In the genomic region with DNA sequence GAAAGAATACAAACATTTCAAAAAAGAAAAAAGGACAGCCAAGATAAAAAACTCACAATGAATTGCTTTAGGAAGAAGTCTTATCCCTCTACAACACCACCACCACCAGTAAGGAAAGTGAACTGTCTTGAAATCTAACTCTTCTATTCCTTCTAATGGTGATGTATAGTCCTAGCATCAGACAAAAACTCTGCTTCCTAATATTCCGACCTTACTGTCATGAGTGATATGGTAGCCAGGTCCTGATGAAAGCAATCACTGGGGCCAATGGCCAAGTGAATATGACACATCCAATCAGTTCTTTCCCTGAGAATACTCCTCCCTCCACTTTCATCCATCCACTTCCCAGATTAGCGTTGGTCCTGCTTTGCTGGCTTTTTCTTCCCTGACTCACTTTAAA, we compare ENCODE assay signal across 15 cellular contexts. TPM values are rescaled to one million over a fixed set of nuclear protein-coding genes. Genes with fewer than 3 reads are reported as not detected.
A peak's percentile ranks its signal among the peaks of the same experiment; 100 is the strongest.
DNase-seq lines count a peak whose midpoint lies in the region; ATAC-seq and TF ChIP-seq lines count a peak whose summit lies in the region.
"Had no signal": no experiment of that assay in that cellular context is flagged by ENCODE, and none has a peak within 500 bp of the region (broad histone marks: within the 10 kb centered on the region; RNA-seq: fewer than 3 reads in every experiment).

No MANE protein-coding gene starts in this region.

- peaks cover 61% of the 10 kb centered on the region for H3K36me3 ChIP-seq in DND-41 (ENCODE audit: insufficient read depth, low read length)
- peaks cover 0 to 26% (median 8%) of the 10 kb centered on the region in 4 donors for H3K36me3 ChIP-seq in sigmoid colon

- no peak for DNase-seq in DND-41
- DNase-seq in activated T-helper 2 cell treated with anti-CD3 and anti-CD28 coated beads, Interferon-gamma antibody, Interleukin-2, Interleukin-4, amounts not matched to agents 10 μg/mL and 5 μg/mL and 100 μg/mL, durations not matched to agents 14 hours and 24 hours and 36 hours (ENCODE audit: low spot score) = no peak
- peak; percentile 27 for DNase-seq in fibroblast of villous mesenchyme (ENCODE audit: low read depth)
- no peak for DNase-seq in sigmoid colon
- DNase-seq in activated naive CD4-positive, alpha-beta T cell treated with anti-CD3 and anti-CD28 coated beads for 36 hours = no peak
- DNase-seq: activated CD4-positive, alpha-beta T cell treated with anti-CD3 and anti-CD28 coated beads for 1 hour; cortex of kidney; lower lobe of right lung; NCI-H774 had no signal

- no peak for TF ChIP-seq POLR2A in sigmoid colon (IDR thresholded peaks at IDR 0.05)

- H3K9me3 ChIP-seq in DND-41 (ENCODE audit: insufficient read depth, low read length, severe bottlenecking) = peaks cover 20% of the 10 kb centered on the region
- H3K9me3 ChIP-seq in sigmoid colon = no peaks in the 10 kb centered on the region
- H3K9me3 ChIP-seq: lower lobe of right lung had no signal

- no peaks in the 10 kb centered on the region for H4K20me1 ChIP-seq in DND-41 (ENCODE audit: insufficient read depth, low read length)

- H3K27ac Mint-ChIP-seq in activated T-helper 2 cell treated with anti-CD3 and anti-CD28 coated beads, Interferon-gamma antibody, Interleukin-2, Interleukin-4, amounts not matched to agents 10 μg/mL and 5 μg/mL and 100 μg/mL, durations not matched to agents 14 hours and 24 hours and 36 hours = peak overlapping the region; percentile 9
- H3K27ac Mint-ChIP-seq in activated naive CD4-positive, alpha-beta T cell treated with anti-CD3 and anti-CD28 coated beads for 36 hours = no peak overlapping the region
- H3K27ac Mint-ChIP-seq: activated T-helper 17 cell treated with anti-CD3 and anti-CD28 coated beads, Interleukin-2, amount 50 U/mL, for 72 hours; type B pancreatic cell had no signal

- H3K27ac ChIP-seq in DND-41 (ENCODE audit: low read length) (no peak overlapping the region), sigmoid colon (peak overlapping the region; percentile 78 to 96 (median 86))
- H3K27ac ChIP-seq: lower lobe of right lung had no signal

- H3K9ac ChIP-seq in DND-41 (ENCODE audit: low read depth, low read length) = no peak overlapping the region

- peaks cover 68% of the 10 kb centered on the region for H3K36me3 Mint-ChIP-seq in activated T-helper 2 cell treated with anti-CD3 and anti-CD28 coated beads, Interferon-gamma antibody, Interleukin-2, Interleukin-4, amounts not matched to agents 10 μg/mL and 5 μg/mL and 100 μg/mL, durations not matched to agents 14 hours and 24 hours and 36 hours (ENCODE audit: low read depth)
- peaks cover 54% of the 10 kb centered on the region for H3K36me3 Mint-ChIP-seq in activated naive CD4-positive, alpha-beta T cell treated with anti-CD3 and anti-CD28 coated beads for 36 hours (ENCODE audit: low read depth)

- H3K4me3 ChIP-seq in DND-41 (ENCODE audit: low read depth in 1 of 2, low read length in 2 of 2) (no peak overlapping the region), fibroblast of villous mesenchyme (ENCODE audit: low read depth, low read length) (no peak overlapping the region), sigmoid colon (no peak overlapping the region)
- H3K4me3 ChIP-seq: lower lobe of right lung, SK-N-MC had no signal

- no peaks in the 10 kb centered on the region for H3K27me3 Mint-ChIP-seq in activated T-helper 2 cell treated with anti-CD3 and anti-CD28 coated beads, Interferon-gamma antibody, Interleukin-2, Interleukin-4, amounts not matched to agents 10 μg/mL and 5 μg/mL and 100 μg/mL, durations not matched to agents 14 hours and 24 hours and 36 hours (ENCODE audit: low read depth)
- H3K27me3 Mint-ChIP-seq in activated naive CD4-positive, alpha-beta T cell treated with anti-CD3 and anti-CD28 coated beads for 36 hours (ENCODE audit: low read depth) = no peaks in the 10 kb centered on the region
- H3K27me3 Mint-ChIP-seq: activated T-helper 17 cell treated with anti-CD3 and anti-CD28 coated beads, Interleukin-2, amount 50 U/mL, for 72 hours; type B pancreatic cell had no signal

- TF ChIP-seq CTCF in DND-41 (IDR thresholded peaks at IDR 0.05; ENCODE audit: borderline replicate concordance, extremely low read depth, low read length, poor library complexity, severe bottlenecking) (peak; percentile 36), fibroblast of villous mesenchyme (IDR thresholded peaks at IDR 0.05; ENCODE audit: insufficient read depth, low read depth, low read length) (peak; percentile 14), sigmoid colon (IDR thresholded peaks at IDR 0.05) (no peak)

- CTCF ChIA-PET in activated naive CD4-positive, alpha-beta T cell treated with anti-CD3 and anti-CD28 coated beads for 36 hours (lab: Charles Lee) = no interaction called here

- ATAC-seq in DND-41 (ENCODE audit: insufficient read depth, low read depth) (no peak), HG03457 (IDR thresholded peaks at IDR 0.05; ENCODE audit: unreplicated experiment) (no peak), GM18870 (IDR thresholded peaks at IDR 0.05; ENCODE audit: unreplicated experiment) (no peak), HG02571 (IDR thresholded peaks at IDR 0.05; ENCODE audit: unreplicated experiment) (no peak)
- ATAC-seq: activated T-helper 17 cell treated with anti-CD3 and anti-CD28 coated beads, Interleukin-2, amount 50 U/mL, for 72 hours; lower lobe of right lung had no signal

- no peak for TF ChIP-seq EP300 in sigmoid colon (IDR thresholded peaks at IDR 0.05)

- H3K27me3 ChIP-seq in DND-41 (ENCODE audit: insufficient read depth, low read length, poor library complexity) (no peaks in the 10 kb centered on the region), sigmoid colon (no peaks in the 10 kb centered on the region)

- intact Hi-C loops in activated T-helper 2 cell treated with anti-CD3 and anti-CD28 coated beads, Interferon-gamma antibody, Interleukin-2, Interleukin-4, amounts not matched to agents 10 μg/mL and 5 μg/mL and 100 μg/mL, durations not matched to agents 14 hours and 24 hours and 36 hours (cut with micrococcal nuclease) = no loop called here
- intact Hi-C loops in sigmoid colon (cut with DNase I) = no loop called here
- intact Hi-C loops in activated naive CD4-positive, alpha-beta T cell treated with anti-CD3 and anti-CD28 coated beads for 36 hours (cut with micrococcal nuclease) = loop anchor here (10.0 kb wide), 1 partner anchor 246 kb away; no protein-coding TSS in a partner anchor

- no peak overlapping the region for H3K4me3 Mint-ChIP-seq in activated T-helper 2 cell treated with anti-CD3 and anti-CD28 coated beads, Interferon-gamma antibody, Interleukin-2, Interleukin-4, amounts not matched to agents 10 μg/mL and 5 μg/mL and 100 μg/mL, durations not matched to agents 14 hours and 24 hours and 36 hours (ENCODE audit: low read depth)
- no peak overlapping the region for H3K4me3 Mint-ChIP-seq in activated naive CD4-positive, alpha-beta T cell treated with anti-CD3 and anti-CD28 coated beads for 36 hours
- H3K4me3 Mint-ChIP-seq: activated T-helper 17 cell treated with anti-CD3 and anti-CD28 coated beads, Interleukin-2, amount 50 U/mL, for 72 hours; type B pancreatic cell had no signal

- H3K9me3 Mint-ChIP-seq in activated T-helper 2 cell treated with anti-CD3 and anti-CD28 coated beads, Interferon-gamma antibody, Interleukin-2, Interleukin-4, amounts not matched to agents 10 μg/mL and 5 μg/mL and 100 μg/mL, durations not matched to agents 14 hours and 24 hours and 36 hours = peaks cover 7% of the 10 kb centered on the region
- H3K9me3 Mint-ChIP-seq in activated naive CD4-positive, alpha-beta T cell treated with anti-CD3 and anti-CD28 coated beads for 36 hours = peaks cover 4% of the 10 kb centered on the region
- H3K9me3 Mint-ChIP-seq: type B pancreatic cell had no signal

- H3K4me1 ChIP-seq in DND-41 (ENCODE audit: insufficient read depth, low read length) (peaks cover 11% of the 10 kb centered on the region), sigmoid colon (peaks cover 0 to 57% (median 46%) of the 10 kb centered on the region in 4 donors)

- 94 to 96% methylated on average over 2 of the region's 2 CpGs for WGBS in sigmoid colon, 2 donors

- H2AFZ ChIP-seq in DND-41 (ENCODE audit: low read depth, low read length) = no peak overlapping the region

- peaks cover 8% of the 10 kb centered on the region for H3K4me1 Mint-ChIP-seq in activated T-helper 2 cell treated with anti-CD3 and anti-CD28 coated beads, Interferon-gamma antibody, Interleukin-2, Interleukin-4, amounts not matched to agents 10 μg/mL and 5 μg/mL and 100 μg/mL, durations not matched to agents 14 hours and 24 hours and 36 hours (ENCODE audit: low read depth)
- H3K4me1 Mint-ChIP-seq in activated naive CD4-positive, alpha-beta T cell treated with anti-CD3 and anti-CD28 coated beads for 36 hours (ENCODE audit: low read depth) = no peaks in the 10 kb centered on the region
- H3K4me1 Mint-ChIP-seq: activated T-helper 17 cell treated with anti-CD3 and anti-CD28 coated beads, Interleukin-2, amount 50 U/mL, for 72 hours had no signal

- H3K4me2 ChIP-seq in DND-41 (ENCODE audit: insufficient read depth, low read length) = no peak overlapping the region

- H3K79me2 ChIP-seq in DND-41 (ENCODE audit: insufficient read depth, low read length) = no peaks in the 10 kb centered on the region

RNA-seq across cellular contexts. Expression of gene GK5, which starts 14.8 kb away (rescaled TPM):
- 20.1 and 22.0 TPM in 2 replicates for total RNA-seq in activated T-helper 2 cell treated with anti-CD3 and anti-CD28 coated beads, Interferon-gamma antibody, Interleukin-2, Interleukin-4, amounts not matched to agents 10 μg/mL and 5 μg/mL and 100 μg/mL, durations not matched to agents 14 hours and 24 hours and 36 hours
- total RNA-seq in fibroblast of villous mesenchyme = 22.2 and 25.5 TPM in 2 replicates
- 10 to 100 TPM; 39.9 to 57.8 (median 45.7) TPM for total RNA-seq in sigmoid colon
- polyA plus RNA-seq in sigmoid colon = 10 to 100 TPM in 1 of 3 donors, 1 to 10 TPM in 2; 7.2 to 10.4 (median 9.2) TPM
- total RNA-seq in activated naive CD4-positive, alpha-beta T cell treated with anti-CD3 and anti-CD28 coated beads for 36 hours = 10 to 100 TPM in 1 of 2 experiments, 1 to 10 TPM in 1; 9.5 to 10.0 TPM

Comparison
In these comparisons a context has a peak if more than half of its experiments do, and no peak if none do; other contexts are left out.
1. CTCF ChIP-seq: peak in DND-41 (single experiment) and fibroblast of villous mesenchyme (single experiment); none in sigmoid colon (0 of 4).